ENCODE assay signal across 27 cellular contexts in genomic region chr11:126528075-126528474, GRCh38.
"Had no signal": no experiment of that assay in that cellular context is flagged by ENCODE, and none has a peak within 500 bp of the region (broad histone marks: within the 10 kb centered on the region; RNA-seq: fewer than 3 reads in every experiment).

No MANE protein-coding gene starts in this region.

- ATAC-seq: activated CD4-positive, alpha-beta T cell treated with anti-CD3 and anti-CD28 coated beads for 36 hours; activated CD8-positive, alpha-beta memory T cell treated with anti-CD3 and anti-CD28 coated beads, Interleukin-2, amount 10 ng/mL, durations not matched to agents 7 days and 5 days; activated CD8-positive, alpha-beta T cell treated with anti-CD3 and anti-CD28 coated beads, Interleukin-2, amount 10 ng/mL, durations not matched to agents 7 days and 5 days; activated naive CD8-positive, alpha-beta T cell treated with anti-CD3 and anti-CD28 coated beads, Interleukin-2, amount 50 U/mL, for 24 hours; body of pancreas; gastroesophageal sphincter had no signal

- H3K27ac ChIP-seq: adrenal gland, body of pancreas, colonic mucosa, epithelial cell of prostate, esophagus squamous epithelium, gastroesophageal sphincter had no signal

- H3K27me3 ChIP-seq: adrenal gland, body of pancreas, colonic mucosa had no signal

- H3K4me3 ChIP-seq: adrenal gland, body of pancreas, colonic mucosa, esophagus squamous epithelium, gastroesophageal sphincter had no signal

- H3K9me3 ChIP-seq: adrenal gland, body of pancreas, colonic mucosa, esophagus squamous epithelium, gastroesophageal sphincter had no signal

- H3K36me3 ChIP-seq: adrenal gland, colonic mucosa, esophagus squamous epithelium, gastroesophageal sphincter had no signal

- H3K4me1 ChIP-seq: adrenal gland, body of pancreas, colonic mucosa, esophagus squamous epithelium, gastroesophageal sphincter had no signal

- DNase-seq: activated CD4-positive, alpha-beta memory T cell treated with anti-CD3 and anti-CD28 coated beads for 36 hours; activated CD4-positive, alpha-beta T cell treated with anti-CD3 and anti-CD28 coated beads for 36 hours; activated CD4-positive, alpha-beta T cell treated with anti-CD3 and anti-CD28 coated beads, Interleukin-2, amount 10 ng/mL, durations not matched to agents 24 days and 14 days; activated CD4-positive, CD25-positive, alpha-beta regulatory T cell; activated CD4-positive, CD25-positive, alpha-beta regulatory T cell treated with anti-CD3 and anti-CD28 coated beads, Interleukin-2, amount 50 U/mL, for 72 hours; activated CD8-positive, alpha-beta memory T cell treated with anti-CD3 and anti-CD28 coated beads, Interleukin-2, amount 10 ng/mL, durations not matched to agents 7 days and 5 days; activated CD8-positive, alpha-beta memory T cell treated with anti-CD3 and anti-CD28 coated beads, Interleukin-2, amount 50 U/mL, for 4 hours; activated CD8-positive, alpha-beta T cell treated with anti-CD3 and anti-CD28 coated beads, Interleukin-2, amount 10 ng/mL, durations not matched to agents 7 days and 5 days; activated effector memory CD4-positive, alpha-beta T cell treated with anti-CD3 and anti-CD28 coated beads, Interleukin-2, amount 50 U/mL, for 16 hours; activated naive CD4-positive, alpha-beta T cell treated with anti-CD3 and anti-CD28 coated beads for 36 hours; activated naive CD8-positive, alpha-beta T cell treated with anti-CD3 and anti-CD28 coated beads for 36 hours; activated naive CD8-positive, alpha-beta T cell treated with anti-CD3 and anti-CD28 coated beads, Interleukin-2, amount 50 U/mL, for 24 hours; activated T-cell treated with anti-CD3 and anti-CD28 coated beads, Interleukin-2, amount 50 U/mL, for 1 hour; activated T-cell treated with anti-CD3 and anti-CD28 coated beads, Interleukin-2, amount 50 U/mL, for 48 hours; adrenal gland; amygdala; body of pancreas; caudate nucleus; colonic mucosa; effector CD8-positive, alpha-beta T cell; esophagus squamous epithelium; foreskin melanocyte; T-helper 2 cell had no signal

- FAIRE-seq: endometrium, endothelial cell of umbilical vein had no signal
